Comparison of ENCODE assay signal across 9 cellular contexts in the genomic region with DNA sequence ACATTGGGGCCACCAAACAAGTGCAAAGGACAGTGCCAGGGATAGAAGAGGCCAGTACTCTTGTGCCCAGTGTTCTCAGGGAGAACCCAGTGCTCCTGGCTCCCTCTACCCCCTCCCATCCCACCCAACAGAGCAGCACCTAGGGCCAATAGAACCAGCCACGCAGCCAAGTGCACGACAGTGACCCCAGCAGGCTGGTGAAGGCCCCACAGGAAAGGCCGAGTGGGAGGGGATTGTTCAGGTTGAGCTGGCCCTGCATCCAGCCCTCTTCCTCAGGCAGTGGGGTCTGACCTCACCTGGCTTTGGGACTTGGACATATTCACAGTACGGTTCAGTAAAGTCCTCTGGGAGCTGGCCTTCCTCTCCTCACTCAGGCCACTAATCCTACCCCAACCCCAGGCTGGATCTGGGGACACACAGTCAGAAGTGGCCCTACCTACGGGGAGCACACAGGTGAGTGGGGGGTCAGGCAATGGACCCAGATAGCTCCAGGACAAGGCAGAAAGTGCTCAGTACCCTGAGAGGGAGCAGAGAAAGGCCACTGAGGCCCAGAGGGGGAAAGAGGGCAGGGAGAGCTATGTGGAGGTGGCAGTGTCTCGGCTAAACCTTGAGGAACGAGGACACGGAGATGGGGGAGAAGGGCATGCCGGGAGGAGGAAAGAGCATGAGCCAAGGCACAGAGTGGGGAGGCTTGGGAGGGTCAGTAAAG. TPM values are rescaled to one million over a fixed set of nuclear protein-coding genes. Genes with fewer than 3 reads are reported as not detected.
A peak's percentile ranks its signal among the peaks of the same experiment; 100 is the strongest.
DNase-seq lines count a peak whose midpoint lies in the region; ATAC-seq and TF ChIP-seq lines count a peak whose summit lies in the region.
"Had no signal": no experiment of that assay in that cellular context is flagged by ENCODE, and none has a peak within 500 bp of the region (broad histone marks: within the 10 kb centered on the region; RNA-seq: fewer than 3 reads in every experiment).

No MANE protein-coding gene starts in this region.

- H3K27me3 Mint-ChIP-seq in activated T-helper 2 cell treated with anti-CD3 and anti-CD28 coated beads, Interferon-gamma antibody, Interleukin-2, Interleukin-4, amounts not matched to agents 10 μg/mL and 5 μg/mL and 100 μg/mL, durations not matched to agents 14 hours and 24 hours and 36 hours (ENCODE audit: low read depth) = no peaks in the 10 kb centered on the region
- H3K27me3 Mint-ChIP-seq in nephron progenitor cell (ENCODE audit: low read depth, poor library complexity) = no peaks in the 10 kb centered on the region

- POLR2A ChIA-PET in HEK293T (lab: Yijun Ruan, JAX) = no interaction called here

- peaks cover 17% of the 10 kb centered on the region for H3K36me3 ChIP-seq in GM06990 (ENCODE audit: control insufficient read depth, insufficient read depth, low read length)

- H3K27ac Mint-ChIP-seq in activated T-helper 2 cell treated with anti-CD3 and anti-CD28 coated beads, Interferon-gamma antibody, Interleukin-2, Interleukin-4, amounts not matched to agents 10 μg/mL and 5 μg/mL and 100 μg/mL, durations not matched to agents 14 hours and 24 hours and 36 hours = peak overlapping the region; percentile 40
- H3K27ac Mint-ChIP-seq in nephron progenitor cell = peak overlapping the region; percentile 60

- no peaks in the 10 kb centered on the region for H3K9me3 Mint-ChIP-seq in activated T-helper 2 cell treated with anti-CD3 and anti-CD28 coated beads, Interferon-gamma antibody, Interleukin-2, Interleukin-4, amounts not matched to agents 10 μg/mL and 5 μg/mL and 100 μg/mL, durations not matched to agents 14 hours and 24 hours and 36 hours
- H3K9me3 Mint-ChIP-seq in nephron progenitor cell = no peaks in the 10 kb centered on the region

- ATAC-seq in HG02571 (IDR thresholded peaks at IDR 0.05; ENCODE audit: unreplicated experiment) (no peak), GM19452 (IDR thresholded peaks at IDR 0.05; ENCODE audit: unreplicated experiment) (no peak)

- intact Hi-C loops in activated T-helper 2 cell treated with anti-CD3 and anti-CD28 coated beads, Interferon-gamma antibody, Interleukin-2, Interleukin-4, amounts not matched to agents 10 μg/mL and 5 μg/mL and 100 μg/mL, durations not matched to agents 14 hours and 24 hours and 36 hours (cut with micrococcal nuclease) = no loop called here

- CTCF ChIA-PET in HEK293T (lab: Yijun Ruan, JAX) = no interaction called here

- H3K27me3 ChIP-seq in GM06990 (replicated peaks; ENCODE audit: control insufficient read depth, insufficient read depth, low read length) = no peaks in the 10 kb centered on the region
- H3K27me3 ChIP-seq: esophagus muscularis mucosa had no signal

- TF ChIP-seq CTCF in GM06990 (IDR thresholded peaks at IDR 0.05; ENCODE audit: insufficient read depth, low read length, poor library complexity, severe bottlenecking) = peak; percentile 55
- TF ChIP-seq CTCF in nephron progenitor cell (IDR thresholded peaks at IDR 0.05) = no peak

- peaks cover 7% of the 10 kb centered on the region for H3K36me3 Mint-ChIP-seq in activated T-helper 2 cell treated with anti-CD3 and anti-CD28 coated beads, Interferon-gamma antibody, Interleukin-2, Interleukin-4, amounts not matched to agents 10 μg/mL and 5 μg/mL and 100 μg/mL, durations not matched to agents 14 hours and 24 hours and 36 hours (ENCODE audit: low read depth)
- H3K36me3 Mint-ChIP-seq in nephron progenitor cell (ENCODE audit: low read depth) = peaks cover 49% of the 10 kb centered on the region

- no peak overlapping the region for H3K4me3 Mint-ChIP-seq in activated T-helper 2 cell treated with anti-CD3 and anti-CD28 coated beads, Interferon-gamma antibody, Interleukin-2, Interleukin-4, amounts not matched to agents 10 μg/mL and 5 μg/mL and 100 μg/mL, durations not matched to agents 14 hours and 24 hours and 36 hours (ENCODE audit: low read depth)
- no peak overlapping the region for H3K4me3 Mint-ChIP-seq in nephron progenitor cell

- no peak for DNase-seq in GM06990 (ENCODE audit: extremely low read depth, insufficient read length)
- peak; percentile 70 for DNase-seq in HEK293T (ENCODE audit: extremely low spot score)
- no peak for DNase-seq in activated T-helper 2 cell treated with anti-CD3 and anti-CD28 coated beads, Interferon-gamma antibody, Interleukin-2, Interleukin-4, amounts not matched to agents 10 μg/mL and 5 μg/mL and 100 μg/mL, durations not matched to agents 14 hours and 24 hours and 36 hours (ENCODE audit: low spot score)
- peak; percentile 41 for DNase-seq in nephron progenitor cell
- no peak for DNase-seq in NCI-H2081 treated with DMSO at 0.1 percent for 48 hours (lab: John Stamatoyannopoulos, UW)
- DNase-seq: OCI-M1 had no signal

- peaks cover 2% of the 10 kb centered on the region for H3K4me1 Mint-ChIP-seq in activated T-helper 2 cell treated with anti-CD3 and anti-CD28 coated beads, Interferon-gamma antibody, Interleukin-2, Interleukin-4, amounts not matched to agents 10 μg/mL and 5 μg/mL and 100 μg/mL, durations not matched to agents 14 hours and 24 hours and 36 hours (ENCODE audit: low read depth)
- H3K4me1 Mint-ChIP-seq in nephron progenitor cell = peaks cover 9% of the 10 kb centered on the region

- H3K4me3 ChIP-seq in GM06990 (replicated peaks; ENCODE audit: low read depth, low read length) = no peak overlapping the region
- H3K4me3 ChIP-seq: esophagus muscularis mucosa had no signal

TF ChIP-seq in HEK293T, 16 proteins besides CTCF, POLR2A, EP300 and RAD21:
- TF ChIP-seq SUZ12 (IDR thresholded peaks at IDR 0.05) = no peak
- TF ChIP-seq ARNT (IDR thresholded peaks at IDR 0.05) = no peak
- TF ChIP-seq BHLHE40 (IDR thresholded peaks at IDR 0.05; ENCODE audit: borderline replicate concordance) = no peak
- no peak for TF ChIP-seq ELF4 (IDR thresholded peaks at IDR 0.05)
- TF ChIP-seq HDGF (IDR thresholded peaks at IDR 0.05; ENCODE audit: borderline replicate concordance) = no peak
- no peak for TF ChIP-seq SP1 (IDR thresholded peaks at IDR 0.05)
- TF ChIP-seq FOXM1 (IDR thresholded peaks at IDR 0.05; ENCODE audit: borderline replicate concordance) = no peak
- TF ChIP-seq NFRKB (IDR thresholded peaks at IDR 0.05) = no peak
- no peak for TF ChIP-seq CTBP1 (IDR thresholded peaks at IDR 0.05; ENCODE audit: borderline replicate concordance)
- TF ChIP-seq, protein P1, sequence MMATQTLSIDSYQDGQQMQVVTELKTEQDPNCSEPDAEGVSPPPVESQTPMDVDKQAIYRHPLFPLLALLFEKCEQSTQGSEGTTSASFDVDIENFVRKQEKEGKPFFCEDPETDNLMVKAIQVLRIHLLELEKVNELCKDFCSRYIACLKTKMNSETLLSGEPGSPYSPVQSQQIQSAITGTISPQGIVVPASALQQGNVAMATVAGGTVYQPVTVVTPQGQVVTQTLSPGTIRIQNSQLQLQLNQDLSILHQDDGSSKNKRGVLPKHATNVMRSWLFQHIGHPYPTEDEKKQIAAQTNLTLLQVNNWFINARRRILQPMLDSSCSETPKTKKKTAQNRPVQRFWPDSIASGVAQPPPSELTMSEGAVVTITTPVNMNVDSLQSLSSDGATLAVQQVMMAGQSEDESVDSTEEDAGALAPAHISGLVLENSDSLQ (IDR thresholded peaks at IDR 0.05) = no peak
- no peak for TF ChIP-seq FOXK2 (IDR thresholded peaks at IDR 0.05)

RNA-seq across cellular contexts. Expression of a gene that starts 25.4 kb away (rescaled TPM):
- total RNA-seq in activated T-helper 2 cell treated with anti-CD3 and anti-CD28 coated beads, Interferon-gamma antibody, Interleukin-2, Interleukin-4, amounts not matched to agents 10 μg/mL and 5 μg/mL and 100 μg/mL, durations not matched to agents 14 hours and 24 hours and 36 hours = 48.0 and 49.4 TPM in 2 replicates

RNA-seq across cellular contexts. Expression of a gene that starts 45.9 kb away (rescaled TPM):
- total RNA-seq in activated T-helper 2 cell treated with anti-CD3 and anti-CD28 coated beads, Interferon-gamma antibody, Interleukin-2, Interleukin-4, amounts not matched to agents 10 μg/mL and 5 μg/mL and 100 μg/mL, durations not matched to agents 14 hours and 24 hours and 36 hours = 10.6 and 11.0 TPM in 2 replicates

Comparison
In these comparisons a context has a peak if more than half of its experiments do, and no peak if none do; other contexts are left out.
1. DNase-seq: peak in HEK293T (single experiment) and nephron progenitor cell (single experiment); none in GM06990 (single experiment), activated T-helper 2 cell treated with anti-CD3 and anti-CD28 coated beads, Interferon-gamma antibody, Interleukin-2, Interleukin-4, amounts not matched to agents 10 μg/mL and 5 μg/mL and 100 μg/mL, durations not matched to agents 14 hours and 24 hours and 36 hours (single experiment) and NCI-H2081 treated with DMSO at 0.1 percent for 48 hours (single experiment).